ENCODE assay signal across 12 cellular contexts in genomic region chr1:231512147-231512698, GRCh38. TPM values are rescaled to one million over a fixed set of nuclear protein-coding genes. Genes with fewer than 3 reads are reported as not detected.
A peak's percentile ranks its signal among the peaks of the same experiment; 100 is the strongest.
DNase-seq lines count a peak whose midpoint lies in the region; ATAC-seq and TF ChIP-seq lines count a peak whose summit lies in the region.
"Had no signal": no experiment of that assay in that cellular context is flagged by ENCODE, and none has a peak within 500 bp of the region (broad histone marks: within the 10 kb centered on the region; RNA-seq: fewer than 3 reads in every experiment).

No MANE protein-coding gene starts in this region.

- no peak overlapping the region for H3K4me3 Mint-ChIP-seq in natural killer cell treated with Interleukin-12 subunit alpha and Interleukin-12 subunit beta and Interleukin-15 and Interleukin-18, amount 100 ng/mL, for 72 hours
- H3K4me3 Mint-ChIP-seq: activated CD4-positive, alpha-beta T cell treated with anti-CD3 and anti-CD28 coated beads, Interleukin-2, amount 10 ng/mL, durations not matched to agents 24 days and 14 days had no signal

- H3K27me3 ChIP-seq in HCT116 (ENCODE audit: insufficient read depth, low read length) (no peaks in the 10 kb centered on the region), MG63 (no peaks in the 10 kb centered on the region)

- H3K4me1 ChIP-seq in HCT116 (ENCODE audit: control insufficient read depth in 1 of 2, insufficient read depth in 2 of 2, low read length in 2 of 2): peaks cover 0 to 58% of the 10 kb centered on the region in 2 experiments; a peak in 2 of 4 replicates

- H3K9me3 ChIP-seq in HCT116 (ENCODE audit: control insufficient read depth in 1 of 2, insufficient read depth in 1 of 2, low read depth in 1 of 2, low read length in 2 of 2) (no peaks in the 10 kb centered on the region), MG63 (no peaks in the 10 kb centered on the region)

- no peaks in the 10 kb centered on the region for H3K4me1 Mint-ChIP-seq in natural killer cell treated with Interleukin-12 subunit alpha and Interleukin-12 subunit beta and Interleukin-15 and Interleukin-18, amount 100 ng/mL, for 72 hours (ENCODE audit: low read depth in 2 of 2)

- no peaks in the 10 kb centered on the region for H3K9me3 Mint-ChIP-seq in natural killer cell treated with Interleukin-12 subunit alpha and Interleukin-12 subunit beta and Interleukin-15 and Interleukin-18, amount 100 ng/mL, for 72 hours
- H3K9me3 Mint-ChIP-seq: activated CD4-positive, alpha-beta T cell treated with anti-CD3 and anti-CD28 coated beads, Interleukin-2, amount 10 ng/mL, durations not matched to agents 24 days and 14 days had no signal

- peak overlapping the region; percentile 62 for H3K4me2 ChIP-seq in HCT116 (ENCODE audit: low read length)

- H3K27ac ChIP-seq in HCT116 (ENCODE audit: low read depth, low read length): peak overlapping the region; percentile 22; the same call in 1 of the 2 replicates

- H2AFZ ChIP-seq in HCT116 (ENCODE audit: low read depth, low read length, poor library complexity, severe bottlenecking): peak overlapping the region; percentile 25

- H3K9ac ChIP-seq in HCT116 (ENCODE audit: low read length): peak overlapping the region; percentile 31

- no peak overlapping the region for H3K27ac Mint-ChIP-seq in natural killer cell treated with Interleukin-12 subunit alpha and Interleukin-12 subunit beta and Interleukin-15 and Interleukin-18, amount 100 ng/mL, for 72 hours
- H3K27ac Mint-ChIP-seq: activated CD4-positive, alpha-beta T cell treated with anti-CD3 and anti-CD28 coated beads, Interleukin-2, amount 10 ng/mL, durations not matched to agents 24 days and 14 days had no signal

- H3K9me2 ChIP-seq in HCT116 (ENCODE audit: insufficient read depth): 0 out of 2 replicates have a peak, but pooled peaks cover 2% of the 10 kb centered on the region

- intact Hi-C loops in HCT116 (cut with micrococcal nuclease): no loop called here

- no peaks in the 10 kb centered on the region for H4K20me1 ChIP-seq in HCT116 (ENCODE audit: insufficient read depth)

- no TSS peak for BruUV-seq in HCT116 (replicated peaks; lab: Mats Ljungman, UMichigan)

- H3K4me3 ChIP-seq in HCT116 (replicated peaks in 1 of 2; ENCODE audit: low read depth in 1 of 2, low read length in 2 of 2): peak overlapping the region in 1 of 2 experiments; percentile 5; a peak in 2 of 4 replicates
- H3K4me3 ChIP-seq in MG63: no peak overlapping the region

- POLR2A ChIA-PET in HCT116 (lab: Charles Lee): no interaction called here

- RAD21 ChIA-PET in HCT116 (lab: Charles Lee; ENCODE audit: low non-redundant PET in 1 of 2, low total read pairs in 2 of 2, uncharacterized antibody in 2 of 2, unreplicated experiment in 2 of 2): no interaction called here

- no peak for TF ChIP-seq POLR2A in HCT116 (IDR thresholded peaks at IDR 0.05; ENCODE audit: borderline replicate concordance, extremely low read depth, insufficient read depth, insufficient read length)

- peak; percentile 13; the same call in 1 of the 2 replicates for TF ChIP-seq RAD21 in HCT116 (IDR thresholded peaks at IDR 0.05; ENCODE audit: low read depth)

- TF ChIP-seq CTCF in HCT116 (IDR thresholded peaks at IDR 0.05 in 2 of 3, conservative IDR thresholded peaks at IDR 0.05 in 1 of 3; ENCODE audit: borderline replicate concordance in 1 of 3, insufficient read depth in 1 of 3, low read depth in 2 of 3, low read length in 2 of 3): no peak

- H3K36me3 Mint-ChIP-seq in natural killer cell treated with Interleukin-12 subunit alpha and Interleukin-12 subunit beta and Interleukin-15 and Interleukin-18, amount 100 ng/mL, for 72 hours: no peaks in the 10 kb centered on the region

- CTCF ChIA-PET in HCT116 (lab: Charles Lee): no interaction called here

- H3K27me3 Mint-ChIP-seq in natural killer cell treated with Interleukin-12 subunit alpha and Interleukin-12 subunit beta and Interleukin-15 and Interleukin-18, amount 100 ng/mL, for 72 hours: peaks cover 18 to 24% of the 10 kb centered on the region in 2 donors

- peak; percentile 92 for ATAC-seq in HCT116
- no peak for ATAC-seq in natural killer cell treated with Interleukin-12 subunit alpha and Interleukin-12 subunit beta and Interleukin-15 and Interleukin-18, amount 100 ng/mL, for 72 hours

- H3K79me2 ChIP-seq in HCT116 (ENCODE audit: insufficient read depth, low read length): no peaks in the 10 kb centered on the region

- DNase-seq in GM03348 (ENCODE audit: low spot score) (peak; percentile 57), HCT116 (ENCODE audit: low read depth, low spot score) (peak; percentile 84), SK-N-DZ (ENCODE audit: low spot score) (peak; percentile 36), kidney tubule cell (ENCODE audit: low spot score) (peak; percentile 98), NCI-H2196 (lab: John Stamatoyannopoulos, UW; ENCODE audit: unreplicated experiment) (no peak), globus pallidus (ENCODE audit: low spot score) (no peak), MG63 (no peak)
- no peak for DNase-seq in natural killer cell treated with Interleukin-12 subunit alpha and Interleukin-12 subunit beta and Interleukin-15 and Interleukin-18, amount 100 ng/mL, for 72 hours (ENCODE audit: low spot score)
- DNase-seq: activated CD4-positive, alpha-beta T cell treated with anti-CD3 and anti-CD28 coated beads, Interleukin-2, amount 10 ng/mL, durations not matched to agents 24 days and 14 days; central memory CD4-positive, alpha-beta T cell; GOT3; NCI-H774 had no signal

- H3K36me3 ChIP-seq in HCT116 (ENCODE audit: control insufficient read depth in 1 of 2, insufficient read depth in 2 of 2, low read length in 2 of 2): no peaks in the 10 kb centered on the region
- no peaks in the 10 kb centered on the region for H3K36me3 ChIP-seq in MG63

TF ChIP-seq in HCT116, 20 proteins besides CTCF, POLR2A, EP300 and RAD21 (continues in another document):
- TF ChIP-seq JUND (IDR thresholded peaks at IDR 0.05) (peak; percentile 75), POLR2AphosphoS5 (IDR thresholded peaks at IDR 0.05; ENCODE audit: low read depth, low read length) (no peak), EZH2phosphoT487 (IDR thresholded peaks at IDR 0.05; ENCODE audit: borderline replicate concordance) (no peak), SP1 (IDR thresholded peaks at IDR 0.05; ENCODE audit: low read depth) (peak; percentile 64), ELF1 (IDR thresholded peaks at IDR 0.05; ENCODE audit: borderline replicate concordance, low read depth) (no peak), ZFX (IDR thresholded peaks at IDR 0.05) (no peak), CEBPB (IDR thresholded peaks at IDR 0.05; ENCODE audit: low read depth) (peak; percentile 58), SRF (IDR thresholded peaks at IDR 0.05; ENCODE audit: low read depth) (peak; percentile 49; the same call in 1 of the 2 replicates), ZNF274 (IDR thresholded peaks at IDR 0.05; ENCODE audit: low read depth, low read length) (no peak), YY1 (IDR thresholded peaks at IDR 0.05; ENCODE audit: extremely low read depth, insufficient replicate concordance, low read depth, low read length) (no peak), SIN3A (IDR thresholded peaks at IDR 0.05; ENCODE audit: low read depth) (peak; percentile 62), FOSL1 (IDR thresholded peaks at IDR 0.05; ENCODE audit: low read depth) (peak; percentile 66), CBX3 (IDR thresholded peaks at IDR 0.05; ENCODE audit: low read depth) (peak; percentile 75)
- TF ChIP-seq, protein P1, sequence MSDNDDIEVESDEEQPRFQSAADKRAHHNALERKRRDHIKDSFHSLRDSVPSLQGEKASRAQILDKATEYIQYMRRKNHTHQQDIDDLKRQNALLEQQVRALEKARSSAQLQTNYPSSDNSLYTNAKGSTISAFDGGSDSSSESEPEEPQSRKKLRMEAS (IDR thresholded peaks at IDR 0.05): peak; percentile 60; the same call in 1 of the 2 replicates
- TF ChIP-seq, protein P2, sequence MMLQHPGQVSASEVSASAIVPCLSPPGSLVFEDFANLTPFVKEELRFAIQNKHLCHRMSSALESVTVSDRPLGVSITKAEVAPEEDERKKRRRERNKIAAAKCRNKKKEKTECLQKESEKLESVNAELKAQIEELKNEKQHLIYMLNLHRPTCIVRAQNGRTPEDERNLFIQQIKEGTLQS (IDR thresholded peaks at IDR 0.05): no peak
- TF ChIP-seq, protein P3, sequence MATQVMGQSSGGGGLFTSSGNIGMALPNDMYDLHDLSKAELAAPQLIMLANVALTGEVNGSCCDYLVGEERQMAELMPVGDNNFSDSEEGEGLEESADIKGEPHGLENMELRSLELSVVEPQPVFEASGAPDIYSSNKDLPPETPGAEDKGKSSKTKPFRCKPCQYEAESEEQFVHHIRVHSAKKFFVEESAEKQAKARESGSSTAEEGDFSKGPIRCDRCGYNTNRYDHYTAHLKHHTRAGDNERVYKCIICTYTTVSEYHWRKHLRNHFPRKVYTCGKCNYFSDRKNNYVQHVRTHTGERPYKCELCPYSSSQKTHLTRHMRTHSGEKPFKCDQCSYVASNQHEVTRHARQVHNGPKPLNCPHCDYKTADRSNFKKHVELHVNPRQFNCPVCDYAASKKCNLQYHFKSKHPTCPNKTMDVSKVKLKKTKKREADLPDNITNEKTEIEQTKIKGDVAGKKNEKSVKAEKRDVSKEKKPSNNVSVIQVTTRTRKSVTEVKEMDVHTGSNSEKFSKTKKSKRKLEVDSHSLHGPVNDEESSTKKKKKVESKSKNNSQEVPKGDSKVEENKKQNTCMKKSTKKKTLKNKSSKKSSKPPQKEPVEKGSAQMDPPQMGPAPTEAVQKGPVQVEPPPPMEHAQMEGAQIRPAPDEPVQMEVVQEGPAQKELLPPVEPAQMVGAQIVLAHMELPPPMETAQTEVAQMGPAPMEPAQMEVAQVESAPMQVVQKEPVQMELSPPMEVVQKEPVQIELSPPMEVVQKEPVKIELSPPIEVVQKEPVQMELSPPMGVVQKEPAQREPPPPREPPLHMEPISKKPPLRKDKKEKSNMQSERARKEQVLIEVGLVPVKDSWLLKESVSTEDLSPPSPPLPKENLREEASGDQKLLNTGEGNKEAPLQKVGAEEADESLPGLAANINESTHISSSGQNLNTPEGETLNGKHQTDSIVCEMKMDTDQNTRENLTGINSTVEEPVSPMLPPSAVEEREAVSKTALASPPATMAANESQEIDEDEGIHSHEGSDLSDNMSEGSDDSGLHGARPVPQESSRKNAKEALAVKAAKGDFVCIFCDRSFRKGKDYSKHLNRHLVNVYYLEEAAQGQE (IDR thresholded peaks at IDR 0.05; ENCODE audit: low read depth): no peak

RNA-seq across cellular contexts. Expression of gene TSNAX, which starts 16.2 kb away (rescaled TPM):
- total RNA-seq in HCT116 (2021; ENCODE audit: unreplicated experiment): 47.1 TPM
- polyA plus RNA-seq in HCT116 (2012): 21.4 and 27.8 TPM in 2 replicates
- 46.8 and 47.1 TPM in 2 replicates for polyA plus RNA-seq in SK-N-DZ (2014; cell fraction: cytosol; rRNA removed)
- 10.8 and 12.8 TPM in 2 replicates for polyA plus RNA-seq in SK-N-DZ (2014; cell fraction: nucleus; rRNA removed)
- total RNA-seq in MG63 (2014; rRNA removed; shearing (Covaris generic); ENCODE audit: low replicate concordance): 26.8 and 34.5 TPM in 2 replicates
- 10 to 100 TPM; 32.3 to 55.2 TPM for total RNA-seq in natural killer cell treated with Interleukin-12 subunit alpha and Interleukin-12 subunit beta and Interleukin-15 and Interleukin-18, amount 100 ng/mL, for 72 hours

Comparison
In these comparisons a context has a peak if more than half of its experiments do, and no peak if none do; other contexts are left out.
1. DNase-seq: peak in GM03348 (single experiment), HCT116 (single experiment), SK-N-DZ (single experiment) and kidney tubule cell (single experiment); none in NCI-H2196 (single experiment), globus pallidus (single experiment), MG63 (single experiment) and natural killer cell treated with Interleukin-12 subunit alpha and Interleukin-12 subunit beta and Interleukin-15 and Interleukin-18, amount 100 ng/mL, for 72 hours (single experiment).